ENCODE assay signal across 28 cellular contexts in genomic region chr12:33671676-33672075, GRCh38.
"Had no signal": no experiment of that assay in that cellular context is flagged by ENCODE, and none has a peak within 500 bp of the region (broad histone marks: within the 10 kb centered on the region; RNA-seq: fewer than 3 reads in every experiment).

No MANE protein-coding gene starts in this region.

- H3K27me3 ChIP-seq: gastrocnemius medialis, ovary, right lobe of liver, tibial nerve had no signal

- H3K4me3 Mint-ChIP-seq: activated CD4-positive, alpha-beta memory T cell treated with anti-CD3 and anti-CD28 coated beads, Interleukin-2, amount 10 ng/mL, durations not matched to agents 7 days and 5 days; activated CD4-positive, alpha-beta T cell treated with anti-CD3 and anti-CD28 coated beads, Interleukin-2, amount 10 ng/mL, durations not matched to agents 7 days and 5 days; activated naive CD4-positive, alpha-beta T cell treated with anti-CD3 and anti-CD28 coated beads, Interleukin-2, amount 50 U/mL, for 24 hours; activated naive CD8-positive, alpha-beta T cell treated with anti-CD3 and anti-CD28 coated beads, Interleukin-2, amount 50 U/mL, for 24 hours; activated T-cell treated with anti-CD3 and anti-CD28 coated beads, Interleukin-2, amount 50 U/mL, for 24 hours; central memory CD8-positive, alpha-beta T cell; natural killer cell treated with Interleukin-12 subunit alpha and Interleukin-12 subunit beta and Interleukin-15 and Interleukin-18, amount 100 ng/mL, for 72 hours; T-helper 17 cell had no signal

- H3K27ac Mint-ChIP-seq: activated CD4-positive, alpha-beta memory T cell treated with anti-CD3 and anti-CD28 coated beads, Interleukin-2, amount 10 ng/mL, durations not matched to agents 7 days and 5 days; activated CD4-positive, alpha-beta T cell treated with anti-CD3 and anti-CD28 coated beads, Interleukin-2, amount 10 ng/mL, durations not matched to agents 7 days and 5 days; activated naive CD4-positive, alpha-beta T cell treated with anti-CD3 and anti-CD28 coated beads, Interleukin-2, amount 50 U/mL, for 24 hours; activated naive CD8-positive, alpha-beta T cell treated with anti-CD3 and anti-CD28 coated beads, Interleukin-2, amount 50 U/mL, for 24 hours; activated T-cell treated with anti-CD3 and anti-CD28 coated beads, Interleukin-2, amount 50 U/mL, for 24 hours; natural killer cell treated with Interleukin-12 subunit alpha and Interleukin-12 subunit beta and Interleukin-15 and Interleukin-18, amount 100 ng/mL, for 72 hours; progenitor cell of endocrine pancreas; T-helper 17 cell had no signal

- DNase-seq: activated CD4-positive, alpha-beta memory T cell treated with anti-CD3 and anti-CD28 coated beads, Interleukin-2, amount 10 ng/mL, durations not matched to agents 7 days and 5 days; activated CD4-positive, alpha-beta T cell treated with anti-CD3 and anti-CD28 coated beads for 1 hour; activated CD4-positive, alpha-beta T cell treated with anti-CD3 and anti-CD28 coated beads, Interleukin-2, amount 10 ng/mL, durations not matched to agents 7 days and 5 days; activated CD8-positive, alpha-beta memory T cell treated with anti-CD3 and anti-CD28 coated beads, Interleukin-2, amount 50 U/mL, for 48 hours; activated gamma-delta T cell treated with Interleukin-2 at 50 U/mL for 16 hours; activated naive CD8-positive, alpha-beta T cell treated with anti-CD3 and anti-CD28 coated beads, Interleukin-2, amount 50 U/mL, for 24 hours; activated T-cell treated with anti-CD3 and anti-CD28 coated beads, Interleukin-2, amount 50 U/mL, for 24 hours; anterior cingulate cortex; dermis blood vessel endothelial cell; effector CD4-positive, alpha-beta T cell; gastrocnemius medialis; glutamatergic neuron; kidney glomerular epithelial cell; mesendoderm; ovary; right lobe of liver; stimulated activated CD4-positive, alpha-beta T cell treated with anti-CD3 and anti-CD28 coated beads, Interleukin-2, amount 100 ng/mL, for 48 hours; stimulated activated naive CD4-positive, alpha-beta T cell treated with Interleukin-2 at 50 U/mL for 16 hours; T-helper 17 cell; T1000 had no signal

- H3K27me3 Mint-ChIP-seq: activated CD4-positive, alpha-beta memory T cell treated with anti-CD3 and anti-CD28 coated beads, Interleukin-2, amount 10 ng/mL, durations not matched to agents 7 days and 5 days; activated CD4-positive, alpha-beta T cell treated with anti-CD3 and anti-CD28 coated beads, Interleukin-2, amount 10 ng/mL, durations not matched to agents 7 days and 5 days; activated naive CD4-positive, alpha-beta T cell treated with anti-CD3 and anti-CD28 coated beads, Interleukin-2, amount 50 U/mL, for 24 hours; activated naive CD8-positive, alpha-beta T cell treated with anti-CD3 and anti-CD28 coated beads, Interleukin-2, amount 50 U/mL, for 24 hours; activated T-cell treated with anti-CD3 and anti-CD28 coated beads, Interleukin-2, amount 50 U/mL, for 24 hours; central memory CD8-positive, alpha-beta T cell; natural killer cell treated with Interleukin-12 subunit alpha and Interleukin-12 subunit beta and Interleukin-15 and Interleukin-18, amount 100 ng/mL, for 72 hours; progenitor cell of endocrine pancreas; T-helper 17 cell had no signal

- H3K36me3 ChIP-seq: gastrocnemius medialis, ovary, right lobe of liver, tibial nerve had no signal

- H3K36me3 Mint-ChIP-seq: activated naive CD4-positive, alpha-beta T cell treated with anti-CD3 and anti-CD28 coated beads, Interleukin-2, amount 50 U/mL, for 24 hours; natural killer cell treated with Interleukin-12 subunit alpha and Interleukin-12 subunit beta and Interleukin-15 and Interleukin-18, amount 100 ng/mL, for 72 hours had no signal

- ATAC-seq: activated naive CD8-positive, alpha-beta T cell treated with anti-CD3 and anti-CD28 coated beads, Interleukin-2, amount 50 U/mL, for 24 hours; gastrocnemius medialis; left lobe of liver; natural killer cell treated with Interleukin-12 subunit alpha and Interleukin-12 subunit beta and Interleukin-15 and Interleukin-18, amount 100 ng/mL, for 72 hours; right lobe of liver; T-helper 17 cell had no signal

- H3K9me3 Mint-ChIP-seq: activated CD4-positive, alpha-beta T cell treated with anti-CD3 and anti-CD28 coated beads, Interleukin-2, amount 10 ng/mL, durations not matched to agents 7 days and 5 days; activated naive CD4-positive, alpha-beta T cell treated with anti-CD3 and anti-CD28 coated beads, Interleukin-2, amount 50 U/mL, for 24 hours had no signal

- H3K9me3 ChIP-seq: gastrocnemius medialis, ovary, right lobe of liver, tibial nerve had no signal

- H3K4me1 ChIP-seq: gastrocnemius medialis, right lobe of liver, tibial nerve had no signal

- H3K4me3 ChIP-seq: gastrocnemius medialis, lung, ovary, right lobe of liver, tibial nerve had no signal

- H3K4me1 Mint-ChIP-seq: activated CD4-positive, alpha-beta memory T cell treated with anti-CD3 and anti-CD28 coated beads, Interleukin-2, amount 10 ng/mL, durations not matched to agents 7 days and 5 days; activated CD4-positive, alpha-beta T cell treated with anti-CD3 and anti-CD28 coated beads, Interleukin-2, amount 10 ng/mL, durations not matched to agents 7 days and 5 days; activated naive CD4-positive, alpha-beta T cell treated with anti-CD3 and anti-CD28 coated beads, Interleukin-2, amount 50 U/mL, for 24 hours; activated naive CD8-positive, alpha-beta T cell treated with anti-CD3 and anti-CD28 coated beads, Interleukin-2, amount 50 U/mL, for 24 hours; central memory CD8-positive, alpha-beta T cell; T-helper 17 cell had no signal

- H3K27ac ChIP-seq: epithelial cell of prostate, gastrocnemius medialis, ovary, right lobe of liver, tibial nerve had no signal
